Comparison of ENCODE assay signal across 2 cellular contexts in genomic region chr9:37156781-37157356, GRCh38.
TF ChIP-seq lines count a peak whose summit lies in the region.

No MANE protein-coding gene starts in this region.

TF ChIP-seq in IMR-90, 13 proteins besides CTCF, POLR2A, EP300 and RAD21:
- peak; percentile 19; the same call in 1 of the 2 replicates for TF ChIP-seq MAFK (IDR thresholded peaks at IDR 0.05; ENCODE audit: low read depth, low read length)
- TF ChIP-seq NFE2L2 (IDR thresholded peaks at IDR 0.05; ENCODE audit: low read depth, low read length) = no peak

TF ChIP-seq in GM12878, 131 proteins besides CTCF, POLR2A, EP300 and RAD21:
- peak; percentile 41; the same call in 1 of the 2 replicates for TF ChIP-seq ZNF384 (IDR thresholded peaks at IDR 0.05; ENCODE audit: borderline replicate concordance, low read depth, low read length)
- no peak for TF ChIP-seq ZNF24 (IDR thresholded peaks at IDR 0.05)
- TF ChIP-seq CBX3 (IDR thresholded peaks at IDR 0.05; ENCODE audit: borderline replicate concordance, low read depth) = no peak
- 0 out of 2 replicates have a peak, but pooled peaks have one; percentile 28 for TF ChIP-seq RUNX3 (IDR thresholded peaks at IDR 0.05; ENCODE audit: low read length)
